Comparison of ENCODE assay signal across 38 cellular contexts in the genomic region with DNA sequence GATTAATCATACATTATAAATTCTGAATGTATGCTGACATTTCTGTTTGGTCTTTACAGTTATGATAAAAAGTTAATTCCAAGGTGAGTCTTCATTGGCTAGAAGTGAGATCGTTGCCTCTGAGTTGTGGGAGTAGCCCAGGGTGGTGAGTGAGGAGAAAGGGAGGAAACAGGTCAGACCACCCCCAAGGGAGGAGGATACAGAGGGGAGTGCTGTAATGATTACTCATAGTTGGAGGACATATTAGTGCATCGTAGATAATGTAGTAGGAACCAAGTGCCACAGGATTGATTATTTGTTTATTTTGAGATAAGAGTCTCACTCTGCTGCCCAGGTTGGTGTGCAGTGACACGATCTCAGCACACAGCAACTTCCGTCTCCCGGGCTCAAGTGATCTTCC.
DNase-seq lines count a peak whose midpoint lies in the region; ATAC-seq, FAIRE-seq and TF ChIP-seq lines count a peak whose summit lies in the region.
"Had no signal": no experiment of that assay in that cellular context is flagged by ENCODE, and none has a peak within 500 bp of the region (broad histone marks: within the 10 kb centered on the region; RNA-seq: fewer than 3 reads in every experiment).

No MANE protein-coding gene starts in this region.

- H3K9me3 ChIP-seq in astrocyte (ENCODE audit: insufficient read depth, low read depth, low read length) = no peaks in the 10 kb centered on the region
- H3K9me3 ChIP-seq: A549, lower lobe of right lung, prostate gland, right lobe of liver, thyroid gland had no signal

- H3K4me3 ChIP-seq in ACC112 (ENCODE audit: low read depth, low read length) (no peak overlapping the region), astrocyte (ENCODE audit: insufficient read depth, low read depth, low read length) (no peak overlapping the region)
- H3K4me3 ChIP-seq: A549, coronary artery, lower lobe of right lung, prostate gland, right lobe of liver, thyroid gland had no signal

- H3K9me3 Mint-ChIP-seq in astrocyte (ENCODE audit: unreplicated experiment) = peaks cover 2% of the 10 kb centered on the region

- H3K36me3 Mint-ChIP-seq in astrocyte (ENCODE audit: low read depth, unreplicated experiment) = no peaks in the 10 kb centered on the region
- H3K36me3 Mint-ChIP-seq: activated naive CD8-positive, alpha-beta T cell; CD4-positive, CD25-positive, alpha-beta regulatory T cell; naive thymus-derived CD8-positive, alpha-beta T cell had no signal

- peaks cover 53% of the 10 kb centered on the region for H3K4me1 Mint-ChIP-seq in astrocyte (ENCODE audit: low read depth, unreplicated experiment)
- H3K4me1 Mint-ChIP-seq: CD4-positive, CD25-positive, alpha-beta regulatory T cell; naive thymus-derived CD8-positive, alpha-beta T cell had no signal

- H3K27ac Mint-ChIP-seq in astrocyte (ENCODE audit: unreplicated experiment) = peak overlapping the region; percentile 42
- H3K27ac Mint-ChIP-seq: activated naive CD8-positive, alpha-beta T cell; CD4-positive, CD25-positive, alpha-beta regulatory T cell; naive thymus-derived CD8-positive, alpha-beta T cell had no signal

- H2AFZ ChIP-seq in ACC112 (ENCODE audit: low read length, unreplicated experiment) (peak overlapping the region; percentile 34), astrocyte (ENCODE audit: low read depth, low read length) (no peak overlapping the region)

- H3K36me3 ChIP-seq in ACC112 (ENCODE audit: insufficient read depth, low read length) = no peaks in the 10 kb centered on the region
- no peaks in the 10 kb centered on the region for H3K36me3 ChIP-seq in astrocyte (ENCODE audit: insufficient read depth, low read length)
- H3K36me3 ChIP-seq: lower lobe of right lung, prostate gland, right lobe of liver, thyroid gland had no signal

- H4K20me1 ChIP-seq in astrocyte (ENCODE audit: insufficient read depth, low read length) = no peaks in the 10 kb centered on the region

- H3K27me3 Mint-ChIP-seq in astrocyte (ENCODE audit: low read depth, unreplicated experiment) = no peaks in the 10 kb centered on the region
- H3K27me3 Mint-ChIP-seq: activated naive CD8-positive, alpha-beta T cell; CD4-positive, CD25-positive, alpha-beta regulatory T cell; naive thymus-derived CD8-positive, alpha-beta T cell had no signal

- no peak for ATAC-seq in GM18867 (IDR thresholded peaks at IDR 0.05; ENCODE audit: unreplicated experiment)
- ATAC-seq: A549; lower lobe of right lung; naive thymus-derived CD8-positive, alpha-beta T cell; Right ventricle myocardium inferior had no signal

- TF ChIP-seq CTCF in astrocyte (IDR thresholded peaks at IDR 0.05; ENCODE audit: insufficient read depth, low read depth, low read length) = no peak

- H3K4me1 ChIP-seq in ACC112 (ENCODE audit: control insufficient read depth, insufficient read depth, low read length, unreplicated experiment) (peaks cover 52% of the 10 kb centered on the region), astrocyte (ENCODE audit: insufficient read depth, low read length) (peaks cover 28% of the 10 kb centered on the region)
- H3K4me1 ChIP-seq: lower lobe of right lung, prostate gland, right lobe of liver, thyroid gland had no signal

- no peaks in the 10 kb centered on the region for H3K27me3 ChIP-seq in ACC112 (ENCODE audit: insufficient read depth, low read length)
- H3K27me3 ChIP-seq in astrocyte (ENCODE audit: insufficient read depth, low read length) = no peaks in the 10 kb centered on the region
- H3K27me3 ChIP-seq: right lobe of liver, thyroid gland had no signal

- H3K4me3 Mint-ChIP-seq in astrocyte (ENCODE audit: unreplicated experiment) = no peak overlapping the region
- H3K4me3 Mint-ChIP-seq: activated naive CD8-positive, alpha-beta T cell; CD4-positive, CD25-positive, alpha-beta regulatory T cell; naive thymus-derived CD8-positive, alpha-beta T cell had no signal

- peak; percentile 73 for FAIRE-seq in astrocyte (lab: Jason Lieb, UNC)
- FAIRE-seq: A549, D721Med, frontal cortex had no signal

- H3K27ac ChIP-seq in ACC112 (ENCODE audit: low read depth, low read length) (peak overlapping the region; percentile 97), astrocyte (ENCODE audit: low read depth, low read length) (peak overlapping the region; percentile 96)
- H3K27ac ChIP-seq: A549, coronary artery, lower lobe of right lung, prostate gland, right lobe of liver, thyroid gland had no signal

- peak overlapping the region; percentile 56 for H3K9ac ChIP-seq in astrocyte (ENCODE audit: low read length)

- H3K79me2 ChIP-seq in ACC112 (ENCODE audit: control insufficient read depth, insufficient read depth, low read length, unreplicated experiment) (no peaks in the 10 kb centered on the region), astrocyte (ENCODE audit: insufficient read depth, low read length) (no peaks in the 10 kb centered on the region)

- peak; percentile 37 for DNase-seq in HK-2 (ENCODE audit: unreplicated experiment)
- peak; percentile 54 for DNase-seq in astrocyte (ENCODE audit: low read depth)
- DNase-seq in glomerular visceral epithelial cell (ENCODE audit: extremely low spot score) = peak; percentile 25
- no peak for DNase-seq in HuH-7 (ENCODE audit: low spot score)
- no peak for DNase-seq in SW 1271 (lab: John Stamatoyannopoulos, UW)
- DNase-seq in NCI-H446 (lab: John Stamatoyannopoulos, UW) = no peak
- DNase-seq: activated CD4-positive, alpha-beta T cell treated with anti-CD3 and anti-CD28 coated beads for 48 hours; activated CD8-positive, alpha-beta memory T cell treated with anti-CD3 and anti-CD28 coated beads for 24 hours; activated effector memory CD4-positive, alpha-beta T cell treated with Interleukin-2 at 50 U/mL for 16 hours; activated T-cell treated with anti-CD3 and anti-CD28 coated beads for 4 hours; AML-193; anterior cingulate cortex; caudate nucleus; CD4-positive, CD25-positive, alpha-beta regulatory T cell; DND-41; effector memory CD4-positive, alpha-beta T cell; erythroblast; HCEC 1CT; lower lobe of right lung; naive thymus-derived CD8-positive, alpha-beta T cell; NCI-H1105; NCI-H187; NCI-H2171 treated with DMSO at 0.1 percent for 48 hours; NCI-H526; OCI-M1; right lobe of liver; stimulated activated CD4-positive, alpha-beta T cell treated with anti-CD3 and anti-CD28 coated beads, Interleukin-4, amount 100 ng/mL, for 1 hour; T-helper 9 cell; thyroid gland had no signal

- H3K4me2 ChIP-seq in astrocyte (ENCODE audit: low read length) = peak overlapping the region; percentile 14
- H3K4me2 ChIP-seq: A549 had no signal

Comparison
In these comparisons a context has a peak if more than half of its experiments do, and no peak if none do; other contexts are left out.
1. DNase-seq: peak in HK-2 (single experiment), astrocyte (single experiment) and glomerular visceral epithelial cell (single experiment); none in HuH-7 (single experiment), SW 1271 (0 of 2) and NCI-H446 (0 of 2).